Comparison of ENCODE assay signal across 25 cellular contexts in the genomic region with DNA sequence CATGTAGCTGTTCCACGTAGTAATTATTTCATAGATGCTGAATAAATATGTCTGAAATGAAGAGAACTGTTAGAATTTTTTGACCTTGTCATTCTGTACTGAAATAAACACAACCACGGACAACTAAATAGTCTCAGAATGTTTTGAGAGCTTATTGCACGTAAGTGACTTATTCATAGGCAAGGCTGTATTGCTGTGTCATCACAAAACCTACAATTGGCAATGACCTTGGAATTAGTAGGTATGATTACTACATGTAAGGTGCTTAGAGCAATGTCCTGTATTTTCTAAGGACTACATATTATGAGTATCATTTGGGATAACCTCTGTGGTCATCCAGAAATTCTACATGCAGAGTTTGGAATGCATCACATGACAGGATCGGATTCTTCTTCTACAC.
"Had no signal": no experiment of that assay in that cellular context is flagged by ENCODE, and none has a peak within 500 bp of the region (broad histone marks: within the 10 kb centered on the region; RNA-seq: fewer than 3 reads in every experiment).

No MANE protein-coding gene starts in this region.

- H3K27me3 ChIP-seq: colonic mucosa, esophagus squamous epithelium, gastrocnemius medialis, heart right ventricle, left lung had no signal

- DNase-seq: colonic mucosa; cortex of kidney; effector CD8-positive, alpha-beta T cell; effector memory CD8-positive, alpha-beta T cell; endodermal cell; erythroblast; esophagus squamous epithelium; foreskin fibroblast; foreskin melanocyte; gastrocnemius medialis; glutamatergic neuron; head of caudate nucleus; heart right ventricle; hippocampal formation; left cardiac atrium; left lung; left ventricle myocardium superior; lower lobe of right lung; mesenchymal stem cell; mucosa of descending colon had no signal

- H3K27ac ChIP-seq: colonic mucosa, epithelial cell of prostate, esophagus squamous epithelium, gastrocnemius medialis, heart right ventricle, left lung, lower lobe of right lung had no signal

- ATAC-seq: effector memory CD8-positive, alpha-beta T cell; esophagus mucosa; gastrocnemius medialis; heart right ventricle; left cardiac atrium; left lung; left ventricle myocardium superior; lower lobe of right lung; mucosa of descending colon had no signal

- FAIRE-seq: endometrium, islet of Langerhans, keratinocyte had no signal

- H3K4me3 ChIP-seq: colonic mucosa, esophagus squamous epithelium, gastrocnemius medialis, heart right ventricle, left lung, lower lobe of right lung, mucosa of descending colon had no signal

- H3K9me3 ChIP-seq: colonic mucosa, esophagus squamous epithelium, gastrocnemius medialis, heart right ventricle, left lung, lower lobe of right lung, mucosa of descending colon had no signal

- H3K36me3 ChIP-seq: colonic mucosa, esophagus squamous epithelium, gastrocnemius medialis, heart right ventricle, left lung, lower lobe of right lung had no signal

- H3K4me1 ChIP-seq: colonic mucosa, esophagus squamous epithelium, gastrocnemius medialis, heart right ventricle, left lung, lower lobe of right lung had no signal
